Comparison of ENCODE assay signal across 33 cellular contexts in genomic region chr21:35505067-35505466, GRCh38.
"Had no signal": no experiment of that assay in that cellular context is flagged by ENCODE, and none has a peak within 500 bp of the region (broad histone marks: within the 10 kb centered on the region; RNA-seq: fewer than 3 reads in every experiment).

No MANE protein-coding gene starts in this region.

- H3K4me2 ChIP-seq: hepatocyte had no signal

- H3K27me3 Mint-ChIP-seq: brain had no signal

- H3K9me3 ChIP-seq: adrenal gland, ascending aorta, colonic mucosa, gastrocnemius medialis, pancreas, prostate gland, suprapubic skin, tibial artery, upper lobe of right lung had no signal

- ATAC-seq: effector memory CD8-positive, alpha-beta T cell; gastrocnemius medialis; left ventricle myocardium superior; sciatic nerve; stimulated activated memory B cell treated with anti-CD40 and anti-IgM and Interleukin-4, amounts not matched to agents 10 μg/mL and 1 μg/mL and 100 μg/mL, for 72 hours; upper lobe of right lung had no signal

- H3K4me1 ChIP-seq: ascending aorta, colonic mucosa, prostate gland, tibial artery had no signal

- H3K27ac Mint-ChIP-seq: activated CD4-positive, alpha-beta memory T cell treated with anti-CD3 and anti-CD28 coated beads for 36 hours; activated T-helper 1 cell treated with anti-CD3 and anti-CD28 coated beads, Interleukin-12 subunit alpha, Interleukin-12 subunit beta, Interleukin-2, Interleukin-4 antibody, amounts not matched to agents 30 ng/mL and 10 ng/mL and 1 ng/mL, durations not matched to agents 14 hours and 24 hours and 36 hours; effector memory CD8-positive, alpha-beta T cell; stimulated activated memory B cell treated with anti-CD40 and anti-IgM and Interleukin-4, amounts not matched to agents 10 μg/mL and 1 μg/mL and 100 μg/mL, for 72 hours; T-helper 2 cell treated with Interferon-gamma antibody and Interleukin-4, amounts not matched to agents 5 μg/mL and 100 μg/mL, for 36 hours had no signal

- H3K9me3 Mint-ChIP-seq: activated CD4-positive, alpha-beta memory T cell treated with anti-CD3 and anti-CD28 coated beads for 36 hours; effector memory CD8-positive, alpha-beta T cell had no signal

- FAIRE-seq: keratinocyte, pancreas had no signal

- H3K27ac ChIP-seq: ascending aorta, cardiac muscle cell, colonic mucosa, gastrocnemius medialis, hepatocyte, prostate gland, suprapubic skin, tibial artery had no signal

- H3K27me3 ChIP-seq: ascending aorta, colonic mucosa, gastrocnemius medialis, hepatocyte, pancreas, suprapubic skin, upper lobe of right lung had no signal

- DNase-seq: activated CD4-positive, alpha-beta memory T cell treated with anti-CD3 and anti-CD28 coated beads for 36 hours; activated CD4-positive, alpha-beta T cell treated with anti-CD3 and anti-CD28 coated beads for 4 hours; activated CD8-positive, alpha-beta memory T cell treated with anti-CD3 and anti-CD28 coated beads, Interleukin-2, amount 50 U/mL, for 4 hours; activated effector memory CD4-positive, alpha-beta T cell treated with anti-CD3 and anti-CD28 coated beads, Interleukin-2, amount 50 U/mL, for 16 hours; activated naive CD4-positive, alpha-beta T cell treated with anti-CD3 and anti-CD28 coated beads, Interleukin-2, amount 50 U/mL, for 16 hours; activated T-cell treated with anti-CD3 and anti-CD28 coated beads, Interleukin-2, amount 50 U/mL, for 1 hour; adrenal gland; cerebellar nuclear complex; colonic mucosa; dorsolateral prefrontal cortex; effector memory CD8-positive, alpha-beta T cell; gastrocnemius medialis; left cardiac atrium; left ventricle myocardium superior; pancreas; retina; stimulated activated CD4-positive, alpha-beta T cell treated with anti-CD3 and anti-CD28 coated beads, Interleukin-4, amount 100 ng/mL, for 4 hours; stimulated activated CD8-positive, alpha-beta memory T cell treated with anti-CD3 and anti-CD28 coated beads, Interleukin-4, amount 100 ng/mL, for 48 hours; T-helper 1 cell; tibial artery; upper lobe of right lung had no signal

- H3K36me3 ChIP-seq: adrenal gland, ascending aorta, cardiac muscle cell, colonic mucosa, gastrocnemius medialis, pancreas, prostate gland, suprapubic skin, tibial artery, upper lobe of right lung had no signal

- H3K79me2 ChIP-seq: hepatocyte had no signal

- H3K4me3 Mint-ChIP-seq: activated CD4-positive, alpha-beta memory T cell treated with anti-CD3 and anti-CD28 coated beads for 36 hours; activated T-helper 1 cell treated with anti-CD3 and anti-CD28 coated beads, Interleukin-12 subunit alpha, Interleukin-12 subunit beta, Interleukin-2, Interleukin-4 antibody, amounts not matched to agents 30 ng/mL and 10 ng/mL and 1 ng/mL, durations not matched to agents 14 hours and 24 hours and 36 hours; brain; effector memory CD8-positive, alpha-beta T cell; stimulated activated memory B cell treated with anti-CD40 and anti-IgM and Interleukin-4, amounts not matched to agents 10 μg/mL and 1 μg/mL and 100 μg/mL, for 72 hours; T-helper 2 cell treated with Interferon-gamma antibody and Interleukin-4, amounts not matched to agents 5 μg/mL and 100 μg/mL, for 36 hours had no signal

- H3K36me3 Mint-ChIP-seq: activated CD4-positive, alpha-beta memory T cell treated with anti-CD3 and anti-CD28 coated beads for 36 hours; brain had no signal

- H3K4me3 ChIP-seq: adrenal gland, ascending aorta, cardiac muscle cell, colonic mucosa, dorsolateral prefrontal cortex, gastrocnemius medialis, hepatocyte, pancreas, prostate gland, skin epidermis, suprapubic skin, tibial artery, upper lobe of right lung had no signal

- H2AFZ ChIP-seq: hepatocyte had no signal
